In the genomic region with DNA sequence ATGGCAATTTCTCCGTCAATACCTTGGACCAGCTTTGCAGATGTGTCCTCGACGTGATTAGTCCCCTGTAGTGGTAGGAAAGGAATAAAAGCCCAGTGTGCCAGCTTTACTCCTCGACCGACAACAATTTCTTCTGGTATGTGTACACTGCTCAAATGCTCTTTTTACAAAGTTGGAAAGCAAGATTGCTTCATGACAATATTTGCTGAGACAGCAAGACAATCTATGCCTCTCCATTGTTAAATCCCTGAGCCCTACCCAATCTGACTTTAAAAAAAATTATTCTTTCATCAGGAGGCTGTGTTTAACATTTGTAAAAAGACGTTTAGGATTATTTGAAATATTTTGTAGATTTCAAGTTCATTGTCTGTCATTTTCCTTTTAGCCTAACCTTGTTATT, we compare ENCODE assay signal across 17 cellular contexts.
"Had no signal": no experiment of that assay in that cellular context is flagged by ENCODE, and none has a peak within 500 bp of the region (broad histone marks: within the 10 kb centered on the region; RNA-seq: fewer than 3 reads in every experiment).

No MANE protein-coding gene starts in this region.

- H3K4me1 ChIP-seq: ascending aorta, left lung, prostate gland, suprapubic skin had no signal

- H3K27ac ChIP-seq: ascending aorta, dorsolateral prefrontal cortex, left lung, prostate gland, suprapubic skin, upper lobe of left lung had no signal

- H3K9me3 ChIP-seq: ascending aorta, left lung, prostate gland, suprapubic skin, upper lobe of left lung had no signal

- DNase-seq: activated CD4-positive, alpha-beta T cell treated with anti-CD3 and anti-CD28 coated beads, Interleukin-2, amount 50 U/mL, for 4 hours; activated CD4-positive, CD25-positive, alpha-beta regulatory T cell treated with anti-CD3 and anti-CD28 coated beads, Interleukin-2, amount 50 U/mL, for 72 hours; activated naive CD4-positive, alpha-beta T cell treated with Interleukin-2 at 50 U/mL for 16 hours; dorsolateral prefrontal cortex; hypothalamus; kidney; left lung; mammary epithelial cell; naive B cell; occipital lobe; right cardiac atrium; upper lobe of left lung had no signal

- H3K4me3 ChIP-seq: ascending aorta, dorsolateral prefrontal cortex, left lung, prostate gland, suprapubic skin, upper lobe of left lung had no signal

- H3K36me3 Mint-ChIP-seq: naive B cell had no signal

- H3K9me3 Mint-ChIP-seq: activated T-helper 17 cell treated with anti-CD3 and anti-CD28 coated beads, Interleukin-2, amount 50 U/mL, for 72 hours; naive B cell; stimulated activated naive CD8-positive, alpha-beta T cell treated with anti-CD3 and anti-CD28 coated beads, Interleukin-15, Interleukin-2, amounts not matched to agents 100 ng/mL and 50 ng/mL, for 24 hours had no signal

- H3K36me3 ChIP-seq: ascending aorta, left lung, prostate gland, suprapubic skin, upper lobe of left lung had no signal

- H3K27ac Mint-ChIP-seq: activated T-helper 17 cell treated with anti-CD3 and anti-CD28 coated beads, Interleukin-2, amount 50 U/mL, for 72 hours; stimulated activated naive CD8-positive, alpha-beta T cell treated with anti-CD3 and anti-CD28 coated beads, Interleukin-15, Interleukin-2, amounts not matched to agents 100 ng/mL and 50 ng/mL, for 24 hours had no signal

- H3K4me3 Mint-ChIP-seq: activated T-helper 17 cell treated with anti-CD3 and anti-CD28 coated beads, Interleukin-2, amount 50 U/mL, for 72 hours; stimulated activated naive CD8-positive, alpha-beta T cell treated with anti-CD3 and anti-CD28 coated beads, Interleukin-15, Interleukin-2, amounts not matched to agents 100 ng/mL and 50 ng/mL, for 24 hours had no signal

- H3K4me1 Mint-ChIP-seq: activated T-helper 17 cell treated with anti-CD3 and anti-CD28 coated beads, Interleukin-2, amount 50 U/mL, for 72 hours had no signal

- ATAC-seq: activated T-helper 17 cell treated with anti-CD3 and anti-CD28 coated beads, Interleukin-2, amount 50 U/mL, for 72 hours; left lung; right cardiac atrium had no signal

- H3K27me3 ChIP-seq: ascending aorta, dorsolateral prefrontal cortex, left lung, suprapubic skin, upper lobe of left lung had no signal
